In the genomic region with DNA sequence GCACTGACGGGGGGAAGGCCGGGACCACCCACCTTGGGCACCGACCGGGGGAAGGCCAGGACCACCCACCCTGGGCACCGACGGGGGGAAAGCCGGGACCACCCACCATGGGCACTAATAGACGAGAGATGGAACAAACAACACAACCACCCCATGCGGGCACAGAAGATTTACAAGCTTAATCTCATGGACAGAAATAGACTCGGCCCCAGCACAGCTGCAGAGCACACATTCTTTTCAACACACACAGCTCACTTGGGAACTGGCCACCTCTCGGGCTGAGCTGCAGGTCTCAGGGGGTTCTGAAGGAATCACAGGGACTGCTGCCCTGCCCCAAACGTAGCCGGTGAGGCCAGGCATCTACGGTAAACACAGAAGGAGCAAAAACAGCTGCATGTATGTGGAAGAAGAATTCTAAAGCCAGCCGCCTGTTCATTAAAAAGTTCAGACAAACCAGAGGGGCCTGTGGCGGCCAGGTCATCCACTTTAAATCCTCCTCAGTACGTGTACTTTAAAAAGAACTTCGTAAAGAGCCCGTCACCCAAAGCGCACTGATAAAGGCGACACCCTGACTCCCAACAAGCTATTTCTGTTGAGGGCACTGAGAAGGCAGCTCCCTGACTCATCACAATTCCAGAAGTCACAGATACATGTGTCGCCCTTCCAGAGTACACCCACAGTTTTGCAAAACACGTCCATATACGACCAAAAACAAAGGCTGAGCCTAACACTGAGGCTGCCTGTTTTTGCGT, we compare ENCODE assay signal across 1 cellular context.
TF ChIP-seq lines count a peak whose summit lies in the region.

No MANE protein-coding gene starts in this region.

TF ChIP-seq in SK-N-SH treated with all-trans-retinoic acid at 6 μM for 48 hours, 23 proteins besides CTCF, POLR2A, EP300 and RAD21:
- TF ChIP-seq, protein P1, sequence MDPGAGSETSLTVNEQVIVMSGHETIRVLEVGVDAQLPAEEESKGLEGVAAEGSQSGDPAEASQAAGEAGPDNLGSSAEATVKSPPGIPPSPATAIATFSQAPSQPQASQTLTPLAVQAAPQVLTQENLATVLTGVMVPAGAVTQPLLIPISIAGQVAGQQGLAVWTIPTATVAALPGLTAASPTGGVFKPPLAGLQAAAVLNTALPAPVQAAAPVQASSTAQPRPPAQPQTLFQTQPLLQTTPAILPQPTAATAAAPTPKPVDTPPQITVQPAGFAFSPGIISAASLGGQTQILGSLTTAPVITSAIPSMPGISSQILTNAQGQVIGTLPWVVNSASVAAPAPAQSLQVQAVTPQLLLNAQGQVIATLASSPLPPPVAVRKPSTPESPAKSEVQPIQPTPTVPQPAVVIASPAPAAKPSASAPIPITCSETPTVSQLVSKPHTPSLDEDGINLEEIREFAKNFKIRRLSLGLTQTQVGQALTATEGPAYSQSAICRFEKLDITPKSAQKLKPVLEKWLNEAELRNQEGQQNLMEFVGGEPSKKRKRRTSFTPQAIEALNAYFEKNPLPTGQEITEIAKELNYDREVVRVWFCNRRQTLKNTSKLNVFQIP (CRISPR knock-in tag; IDR thresholded peaks at IDR 0.05; ENCODE audit: borderline replicate concordance, low read depth), result no peak
- TF ChIP-seq BACH2 (CRISPR knock-in tag; IDR thresholded peaks at IDR 0.05; ENCODE audit: borderline replicate concordance), result no peak
- no peak for TF ChIP-seq OSR1 (CRISPR knock-in tag; IDR thresholded peaks at IDR 0.05)
- no peak for TF ChIP-seq ZFP3 (CRISPR knock-in tag; IDR thresholded peaks at IDR 0.05)
- TF ChIP-seq CSDC2 (CRISPR knock-in tag; IDR thresholded peaks at IDR 0.05), result no peak
- TF ChIP-seq ZC3H10 (CRISPR knock-in tag; IDR thresholded peaks at IDR 0.05), result no peak
- TF ChIP-seq SNAI2 (CRISPR knock-in tag; IDR thresholded peaks at IDR 0.05), result no peak
- no peak for TF ChIP-seq ZFP30 (CRISPR knock-in tag; IDR thresholded peaks at IDR 0.05)
- TF ChIP-seq ZNF565 (CRISPR knock-in tag; conservative IDR thresholded peaks at IDR 0.05; ENCODE audit: low read depth), result no peak
- no peak for TF ChIP-seq ZNF8 (CRISPR knock-in tag; IDR thresholded peaks at IDR 0.05)
- no peak for TF ChIP-seq RARB (CRISPR knock-in tag; IDR thresholded peaks at IDR 0.05)
- TF ChIP-seq ARNTL (CRISPR knock-in tag; IDR thresholded peaks at IDR 0.05; ENCODE audit: borderline replicate concordance, low read depth), result no peak
- no peak for TF ChIP-seq PPARA (CRISPR knock-in tag; IDR thresholded peaks at IDR 0.05; ENCODE audit: borderline replicate concordance)
- no peak for TF ChIP-seq ZNF70 (CRISPR knock-in tag; IDR thresholded peaks at IDR 0.05)
